ENCODE assay signal across 13 cellular contexts in genomic region chr6:39923394-39923793, GRCh38. TPM values are rescaled to one million over a fixed set of nuclear protein-coding genes. Genes with fewer than 3 reads are reported as not detected.
A peak's percentile ranks its signal among the peaks of the same experiment; 100 is the strongest.
DNase-seq lines count a peak whose midpoint lies in the region; ATAC-seq and TF ChIP-seq lines count a peak whose summit lies in the region.
"Had no signal": no experiment of that assay in that cellular context is flagged by ENCODE, and none has a peak within 500 bp of the region (broad histone marks: within the 10 kb centered on the region; RNA-seq: fewer than 3 reads in every experiment).

No MANE protein-coding gene starts in this region.

- H3K27ac ChIP-seq in RWPE2 (ENCODE audit: poor library complexity, severe bottlenecking): no peak overlapping the region
- H3K27ac ChIP-seq in heart left ventricle: peak overlapping the region in 1 of 12 donors; percentile 24
- H3K27ac ChIP-seq in gastrocnemius medialis: peak overlapping the region in 3 of 4 donors; percentile 63 to 99 (median 77)
- H3K27ac ChIP-seq in naive thymus-derived CD4-positive, alpha-beta T cell (ENCODE audit: low read depth, low read length): no peak overlapping the region
- H3K27ac ChIP-seq: parathyroid adenoma had no signal

- peaks cover 0 to 7% (median 0%) of the 10 kb centered on the region in 5 donors for H3K36me3 Mint-ChIP-seq in naive thymus-derived CD4-positive, alpha-beta T cell
- H3K36me3 Mint-ChIP-seq: CD4-positive, alpha-beta memory T cell had no signal

- in situ Hi-C loops in gastrocnemius medialis (cut with MboI; ENCODE audit: low sequenced_read_pairs in 4 of 4): no loop called here

- peak; percentile 62 for ATAC-seq in RWPE2 (ENCODE audit: low read depth)
- peak; percentile 25 to 95 (median 86) for ATAC-seq in heart left ventricle
- ATAC-seq in gastrocnemius medialis: peak; percentile 50 to 55
- no peak for ATAC-seq in HG03280 (IDR thresholded peaks at IDR 0.05; ENCODE audit: unreplicated experiment)
- ATAC-seq in naive thymus-derived CD4-positive, alpha-beta T cell: no peak
- ATAC-seq in GM21576 (IDR thresholded peaks at IDR 0.05; ENCODE audit: unreplicated experiment): no peak

- H3K27ac Mint-ChIP-seq in naive thymus-derived CD4-positive, alpha-beta T cell: no peak overlapping the region
- H3K27ac Mint-ChIP-seq: activated T-helper 2 cell treated with anti-CD3 and anti-CD28 coated beads, Interferon-gamma antibody, Interleukin-2, Interleukin-4, amounts not matched to agents 10 μg/mL and 5 μg/mL and 100 μg/mL, durations not matched to agents 14 hours and 24 hours and 36 hours had no signal

- CTCF ChIA-PET in naive thymus-derived CD4-positive, alpha-beta T cell (lab: Charles Lee): no interaction called here

- H3K36me3 ChIP-seq in H7 (replicated peaks; ENCODE audit: control insufficient read depth, insufficient read depth, low read length) (peaks cover 6% of the 10 kb centered on the region), RWPE2 (ENCODE audit: low read depth) (no peaks in the 10 kb centered on the region), heart left ventricle (peaks cover 0 to 77% (median 60%) of the 10 kb centered on the region in 9 donors), gastrocnemius medialis (peaks cover 0 to 29% of the 10 kb centered on the region in 2 donors)
- H3K36me3 ChIP-seq in naive thymus-derived CD4-positive, alpha-beta T cell (ENCODE audit: control insufficient read depth in 2 of 3, insufficient read depth in 3 of 3, low read length in 3 of 3): no peaks in the 10 kb centered on the region

- H3K4me3 ChIP-seq in H7 (ENCODE audit: insufficient read depth, low read depth, low read length): no peak overlapping the region
- no peak overlapping the region for H3K4me3 ChIP-seq in RWPE2 (ENCODE audit: severe bottlenecking)
- H3K4me3 ChIP-seq in heart left ventricle: no peak overlapping the region
- no peak overlapping the region for H3K4me3 ChIP-seq in gastrocnemius medialis
- H3K4me3 ChIP-seq in naive thymus-derived CD4-positive, alpha-beta T cell (ENCODE audit: low read length): no peak overlapping the region

- WGBS in heart left ventricle, 4 donors: 50 to 83% (median 68%) methylated on average over 1 to 5 of the region's 5 CpGs

- H3K9me3 ChIP-seq in RWPE2 (ENCODE audit: severe bottlenecking) (peaks cover 2% of the 10 kb centered on the region), heart left ventricle (no peaks in the 10 kb centered on the region), gastrocnemius medialis (no peaks in the 10 kb centered on the region)
- no peaks in the 10 kb centered on the region for H3K9me3 ChIP-seq in naive thymus-derived CD4-positive, alpha-beta T cell (ENCODE audit: control insufficient read depth in 2 of 3, low read length in 3 of 3)

- no peak overlapping the region for H3K4me3 Mint-ChIP-seq in naive thymus-derived CD4-positive, alpha-beta T cell
- H3K4me3 Mint-ChIP-seq: CD4-positive, alpha-beta memory T cell had no signal

- intact Hi-C loops in heart left ventricle (cut with DNase I): no loop called here
- intact Hi-C loops in gastrocnemius medialis (cut with DNase I; ENCODE audit: low total_unique reads): no loop called here
- intact Hi-C loops in naive thymus-derived CD4-positive, alpha-beta T cell (cut with micrococcal nuclease): no loop called here

- H3K4me1 Mint-ChIP-seq in naive thymus-derived CD4-positive, alpha-beta T cell: peaks cover 0 to 22% (median 7%) of the 10 kb centered on the region in 7 donors

- no peak for TF ChIP-seq POLR2A in heart left ventricle (IDR thresholded peaks at IDR 0.05)
- TF ChIP-seq POLR2A in gastrocnemius medialis (IDR thresholded peaks at IDR 0.05): no peak

- no peak for TF ChIP-seq CTCF in RWPE2 (IDR thresholded peaks at IDR 0.05; ENCODE audit: poor library complexity, severe bottlenecking)
- TF ChIP-seq CTCF in heart left ventricle (IDR thresholded peaks at IDR 0.05): no peak
- no peak for TF ChIP-seq CTCF in gastrocnemius medialis (IDR thresholded peaks at IDR 0.05 in 4 of 5, conservative IDR thresholded peaks at IDR 0.05 in 1 of 5)

- H3K9me3 Mint-ChIP-seq in naive thymus-derived CD4-positive, alpha-beta T cell: peaks cover 0 to 5% (median 0%) of the 10 kb centered on the region in 11 donors

- DNase-seq in H7: peak; percentile 16
- DNase-seq in RWPE2 (ENCODE audit: low spot score): no peak
- DNase-seq in heart left ventricle: peak in 2 of 5 donors; percentile 65 to 83
- peak; percentile 87 for DNase-seq in gastrocnemius medialis
- DNase-seq in naive thymus-derived CD4-positive, alpha-beta T cell: no peak
- DNase-seq in occipital lobe (lab: John Stamatoyannopoulos, UW): no peak
- DNase-seq: activated CD4-positive, CD25-positive, alpha-beta regulatory T cell; CD4-positive, alpha-beta memory T cell; IMR-90 had no signal

- POLR2A ChIA-PET in naive thymus-derived CD4-positive, alpha-beta T cell (lab: Charles Lee): no interaction called here

- peaks cover 10% of the 10 kb centered on the region for H3K4me1 ChIP-seq in RWPE2 (ENCODE audit: insufficient read depth, poor library complexity, severe bottlenecking)
- H3K4me1 ChIP-seq in heart left ventricle: peaks cover 0 to 34% (median 18%) of the 10 kb centered on the region in 12 donors
- H3K4me1 ChIP-seq in gastrocnemius medialis: peaks cover 44 to 57% of the 10 kb centered on the region in 2 donors
- no peaks in the 10 kb centered on the region for H3K4me1 ChIP-seq in naive thymus-derived CD4-positive, alpha-beta T cell (ENCODE audit: control insufficient read depth in 2 of 2, insufficient read depth in 2 of 2, low read length in 2 of 2)
- H3K4me1 ChIP-seq: parathyroid adenoma had no signal

- no peaks in the 10 kb centered on the region for H3K27me3 Mint-ChIP-seq in naive thymus-derived CD4-positive, alpha-beta T cell
- H3K27me3 Mint-ChIP-seq: CD4-positive, alpha-beta memory T cell had no signal

- H3K27me3 ChIP-seq in H7 (ENCODE audit: control insufficient read depth, insufficient read depth, low read length): no peaks in the 10 kb centered on the region
- no peaks in the 10 kb centered on the region for H3K27me3 ChIP-seq in RWPE2 (ENCODE audit: insufficient read depth, poor library complexity, severe bottlenecking)
- no peaks in the 10 kb centered on the region for H3K27me3 ChIP-seq in heart left ventricle
- no peaks in the 10 kb centered on the region for H3K27me3 ChIP-seq in gastrocnemius medialis
- H3K27me3 ChIP-seq in naive thymus-derived CD4-positive, alpha-beta T cell (ENCODE audit: control insufficient read depth in 2 of 2, insufficient read depth in 2 of 2, low read length in 2 of 2): no peaks in the 10 kb centered on the region

RNA-seq across cellular contexts. Expression of gene MOCS1, which starts 10.9 kb away (rescaled TPM):
- total RNA-seq in H7 (2014; rRNA removed; shearing (Covaris generic)): 19.7 and 22.0 TPM in 2 replicates
- total RNA-seq in heart left ventricle (10 to 100 TPM; 16.4 to 40.3 (median 25.4) TPM), gastrocnemius medialis (10 to 100 TPM; 26.4 to 61.7 (median 38.4) TPM), occipital lobe (4.7 TPM)
- 10 to 100 TPM; 18.6 to 28.0 TPM for polyA plus RNA-seq in heart left ventricle
- total RNA-seq in naive thymus-derived CD4-positive, alpha-beta T cell: 1 to 10 TPM in 3 of 5 experiments, under 1 TPM in 2; 0.56 to 3.0 (median 1.3) TPM
- 1 to 10 TPM; 1.0 to 1.7 TPM for polyA plus RNA-seq in naive thymus-derived CD4-positive, alpha-beta T cell

Comparison
In these comparisons a context has a peak if more than half of its experiments do, and no peak if none do; other contexts are left out.
1. DNase-seq: peak in H7 (single experiment) and gastrocnemius medialis (2 of 2); none in RWPE2 (single experiment), naive thymus-derived CD4-positive, alpha-beta T cell (0 of 9) and occipital lobe (single experiment).
2. ATAC-seq: peak in RWPE2 (single experiment), heart left ventricle (4 of 4) and gastrocnemius medialis (2 of 2); none in HG03280 (single experiment), naive thymus-derived CD4-positive, alpha-beta T cell (single experiment) and GM21576 (single experiment).
3. H3K27ac ChIP-seq: peak in gastrocnemius medialis (3 of 4); none in RWPE2 (single experiment) and naive thymus-derived CD4-positive, alpha-beta T cell (single experiment).